In genomic region chrX:132411310-132411977, GRCh38 we compare ENCODE assay signal across 1 cellular context.
TF ChIP-seq lines count a peak whose summit lies in the region.

No MANE protein-coding gene starts in this region.

TF ChIP-seq in HepG2, 621 proteins besides CTCF, POLR2A, EP300 and RAD21 (continued from another document and continues in another):
- TF ChIP-seq ZNF512B (CRISPR knock-in tag; IDR thresholded peaks at IDR 0.05; ENCODE audit: borderline replicate concordance), result no peak
- peak; percentile 78 for TF ChIP-seq FOXP4 (CRISPR knock-in tag; IDR thresholded peaks at IDR 0.05)
- no peak for TF ChIP-seq ZNF616 (CRISPR knock-in tag; IDR thresholded peaks at IDR 0.05; ENCODE audit: low read depth)
- peak; percentile 73 for TF ChIP-seq PAXIP1 (CRISPR knock-in tag; conservative IDR thresholded peaks at IDR 0.05)
- TF ChIP-seq SP5 (CRISPR knock-in tag; IDR thresholded peaks at IDR 0.05; ENCODE audit: borderline replicate concordance, low read depth), result 0 out of 2 replicates have a peak, but pooled peaks have one; percentile 25
- TF ChIP-seq SRSF4 (IDR thresholded peaks at IDR 0.05; ENCODE audit: low read depth, low read length, poor library complexity, severe bottlenecking), result no peak
- peak; percentile 63; the same call in 1 of the 2 replicates for TF ChIP-seq RBFOX2 (IDR thresholded peaks at IDR 0.05; ENCODE audit: low read depth, low read length)
- no peak for TF ChIP-seq ZNF33A (CRISPR knock-in tag; IDR thresholded peaks at IDR 0.05; ENCODE audit: borderline replicate concordance)
- TF ChIP-seq KDM6A (CRISPR knock-in tag; IDR thresholded peaks at IDR 0.05; ENCODE audit: low read depth), result peak; percentile 55
- peak; percentile 93 for TF ChIP-seq GATA4 (IDR thresholded peaks at IDR 0.05; ENCODE audit: borderline replicate concordance, low read depth)
- peak; percentile 72 for TF ChIP-seq MIXL1 (CRISPR knock-in tag; IDR thresholded peaks at IDR 0.05)
- TF ChIP-seq RBAK (CRISPR knock-in tag; IDR thresholded peaks at IDR 0.05), result no peak
- no peak for TF ChIP-seq SALL2 (CRISPR knock-in tag; IDR thresholded peaks at IDR 0.05)
- TF ChIP-seq ZNF281 (CRISPR knock-in tag; IDR thresholded peaks at IDR 0.05; ENCODE audit: borderline replicate concordance), result peak; percentile 41; the same call in 1 of the 2 replicates
- TF ChIP-seq GFI1 (CRISPR knock-in tag; IDR thresholded peaks at IDR 0.05; ENCODE audit: borderline replicate concordance), result 0 out of 2 replicates have a peak, but pooled peaks have one; percentile 36
- TF ChIP-seq SOX5 (CRISPR knock-in tag; IDR thresholded peaks at IDR 0.05; ENCODE audit: borderline replicate concordance), result peak; percentile 77
- TF ChIP-seq ZNF251 (CRISPR knock-in tag; IDR thresholded peaks at IDR 0.05), result no peak
- TF ChIP-seq RARA (CRISPR knock-in tag; IDR thresholded peaks at IDR 0.05), result peak; percentile 61
- no peak for TF ChIP-seq ZSCAN5A (CRISPR knock-in tag; IDR thresholded peaks at IDR 0.05; ENCODE audit: borderline replicate concordance)
- TF ChIP-seq ARID5B (CRISPR knock-in tag; IDR thresholded peaks at IDR 0.05), result peak; percentile 72
- TF ChIP-seq NCOR1 (IDR thresholded peaks at IDR 0.05; ENCODE audit: borderline replicate concordance, low read length), result peak; percentile 29; the same call in 1 of the 2 replicates
- no peak for TF ChIP-seq ZNF720 (CRISPR knock-in tag; IDR thresholded peaks at IDR 0.05)
- 0 out of 2 replicates have a peak, but pooled peaks have one; percentile 38 for TF ChIP-seq SMAD3 (CRISPR knock-in tag; IDR thresholded peaks at IDR 0.05)
- TF ChIP-seq HHEX (CRISPR knock-in tag; IDR thresholded peaks at IDR 0.05), result 0 out of 2 replicates have a peak, but pooled peaks have one; percentile 25
- TF ChIP-seq NR2C2 (CRISPR knock-in tag; IDR thresholded peaks at IDR 0.05; ENCODE audit: borderline replicate concordance), result peak; percentile 30; the same call in 1 of the 2 replicates
- 0 out of 2 replicates have a peak, but pooled peaks have one; percentile 43 for TF ChIP-seq ZNF816 (CRISPR knock-in tag; IDR thresholded peaks at IDR 0.05; ENCODE audit: borderline replicate concordance)
- TF ChIP-seq SOX13 (IDR thresholded peaks at IDR 0.05), result no peak
- TF ChIP-seq SOX13 (CRISPR knock-in tag; conservative IDR thresholded peaks at IDR 0.05 in 1 of 2, IDR thresholded peaks at IDR 0.05 in 1 of 2), result peak in 1 of 2 experiments; percentile 79; a peak in 2 of 4 replicates
- TF ChIP-seq FOXP1 (IDR thresholded peaks at IDR 0.05), result no peak
- TF ChIP-seq FOXP1 (CRISPR knock-in tag; IDR thresholded peaks at IDR 0.05), result peak; percentile 74
- peak; percentile 28; the same call in 1 of the 2 replicates for TF ChIP-seq THRA (CRISPR knock-in tag; IDR thresholded peaks at IDR 0.05; ENCODE audit: borderline replicate concordance)
- TF ChIP-seq HBP1 (CRISPR knock-in tag; IDR thresholded peaks at IDR 0.05; ENCODE audit: low read depth), result 0 out of 2 replicates have a peak, but pooled peaks have one; percentile 29
- TF ChIP-seq HNF4G (IDR thresholded peaks at IDR 0.05; ENCODE audit: borderline replicate concordance, low read depth, low read length), result peak; percentile 58; the same call in 1 of the 2 replicates
- no peak for TF ChIP-seq HNF4G (CRISPR knock-in tag; IDR thresholded peaks at IDR 0.05; ENCODE audit: borderline replicate concordance, low read depth)
- peak; percentile 13; the same call in 1 of the 2 replicates for TF ChIP-seq HOMEZ (CRISPR knock-in tag; IDR thresholded peaks at IDR 0.05; ENCODE audit: low read depth)
- TF ChIP-seq ONECUT2 (CRISPR knock-in tag; IDR thresholded peaks at IDR 0.05), result 0 out of 2 replicates have a peak, but pooled peaks have one; percentile 60
